Comparison of ENCODE assay signal across 8 cellular contexts in genomic region chr5:139104577-139105271, GRCh38.
DNase-seq lines count a peak whose midpoint lies in the region; ATAC-seq and TF ChIP-seq lines count a peak whose summit lies in the region.

No MANE protein-coding gene starts in this region.

- POLR2A ChIA-PET in A673 (lab: Charles Lee; ENCODE audit: low non-redundant PET) = no interaction called here

- ATAC-seq in psoas muscle (peak; percentile 90 to 91 (median 90)), HG03280 (IDR thresholded peaks at IDR 0.05; ENCODE audit: unreplicated experiment) (no peak), HG02840 (IDR thresholded peaks at IDR 0.05; ENCODE audit: low FRiP score, unreplicated experiment) (no peak)
- ATAC-seq in activated CD4-positive, CD25-positive, alpha-beta regulatory T cell treated with anti-CD3 and anti-CD28 coated beads, Interleukin-2, amount 50 U/mL, for 24 hours = no peak

- H3K4me1 ChIP-seq in psoas muscle (peaks cover 42% of the 10 kb centered on the region), A673 (ENCODE audit: insufficient read depth, low read length, poor library complexity, severe bottlenecking) (peaks cover 4% of the 10 kb centered on the region)

- peaks cover 67% of the 10 kb centered on the region for H3K4me1 Mint-ChIP-seq in glutamatergic neuron (ENCODE audit: low read depth, unreplicated experiment)

- no peak for TF ChIP-seq CTCF in WERI-Rb-1 (IDR thresholded peaks at IDR 0.05; ENCODE audit: low read depth, low read length)
- TF ChIP-seq CTCF in glutamatergic neuron (IDR thresholded peaks at IDR 0.05; ENCODE audit: partially characterized antibody, unreplicated experiment) = no peak
- TF ChIP-seq CTCF in psoas muscle (IDR thresholded peaks at IDR 0.05) = no peak
- no peak for TF ChIP-seq CTCF in A673 (conservative IDR thresholded peaks at IDR 0.05; ENCODE audit: low read depth, low read length)

- peak overlapping the region; percentile 83 for H3K4me3 Mint-ChIP-seq in glutamatergic neuron (ENCODE audit: unreplicated experiment)

- whole genome bisulfite sequencing in psoas muscle, 3 donors = 44 to 60% (median 44%) methylated on average over 10 of the region's 10 CpGs

- BruUV-seq in A673 (replicated peaks; lab: Mats Ljungman, UMichigan) = no TSS peak

- H3K36me3 Mint-ChIP-seq in glutamatergic neuron (ENCODE audit: unreplicated experiment) = no peaks in the 10 kb centered on the region

- CTCF ChIA-PET in A673 (lab: Charles Lee) = no interaction called here

- intact Hi-C loops in psoas muscle (cut with DNase I) (loop anchor here in 1 of 2 donors (5.0 kb wide), 1 partner anchor 38 kb away; no protein-coding TSS in a partner anchor), A673 (cut with micrococcal nuclease; ENCODE audit: unreplicated experiment) (no loop called here)

- H3K36me3 ChIP-seq in WERI-Rb-1 (peaks cover 4% of the 10 kb centered on the region; the same call in 1 of the 2 replicates), psoas muscle (ENCODE audit: insufficient read depth in 1 of 2, low read depth in 1 of 2) (no peaks in the 10 kb centered on the region), A673 (ENCODE audit: insufficient read depth, low read length, poor library complexity, severe bottlenecking) (no peaks in the 10 kb centered on the region)

- DNase-seq in DMS53 treated with DMSO at 0.1 percent for 48 hours (lab: John Stamatoyannopoulos, UW; ENCODE audit: unreplicated experiment) (peak; percentile 14), WERI-Rb-1 (peak; percentile 43), glutamatergic neuron (no peak), psoas muscle (peak; percentile 71 to 83), A673 (ENCODE audit: low spot score) (no peak)

- H3K27me3 ChIP-seq in WERI-Rb-1 (ENCODE audit: insufficient read depth, low read depth, severe bottlenecking) (no peaks in the 10 kb centered on the region), psoas muscle (ENCODE audit: insufficient read depth in 3 of 3, low read length in 2 of 3) (no peaks in the 10 kb centered on the region), A673 (replicated peaks; ENCODE audit: insufficient read depth, low read depth, low read length, poor library complexity) (no peaks in the 10 kb centered on the region)

- H3K27ac ChIP-seq in WERI-Rb-1 = peak overlapping the region; percentile 94
- H3K27ac ChIP-seq in psoas muscle = peak overlapping the region; percentile 73
- no peak overlapping the region for H3K27ac ChIP-seq in A673 (ENCODE audit: low read depth, low read length, poor library complexity, severe bottlenecking)

- peak overlapping the region; percentile 94 for H3K27ac Mint-ChIP-seq in glutamatergic neuron (ENCODE audit: unreplicated experiment)

- H3K4me3 ChIP-seq in WERI-Rb-1 (ENCODE audit: low read depth, low read length) (0 out of 2 replicates have a peak overlapping the region, but pooled peaks have one; percentile 9), psoas muscle (peak overlapping the region; percentile 48), A673 (ENCODE audit: low read depth, low read length, poor library complexity, severe bottlenecking) (no peak overlapping the region)

- H3K9me3 Mint-ChIP-seq in glutamatergic neuron (ENCODE audit: unreplicated experiment) = peaks cover 16% of the 10 kb centered on the region

- no peaks in the 10 kb centered on the region for H3K9me3 ChIP-seq in WERI-Rb-1 (ENCODE audit: severe bottlenecking)
- no peaks in the 10 kb centered on the region for H3K9me3 ChIP-seq in psoas muscle
- H3K9me3 ChIP-seq in A673 (ENCODE audit: low read depth, low read length, poor library complexity, severe bottlenecking) = no peaks in the 10 kb centered on the region

- H3K27me3 Mint-ChIP-seq in glutamatergic neuron (ENCODE audit: unreplicated experiment) = peaks cover 4% of the 10 kb centered on the region

Comparison
In these comparisons a context has a peak if more than half of its experiments do, and no peak if none do; other contexts are left out.
1. DNase-seq: peak in DMS53 treated with DMSO at 0.1 percent for 48 hours (single experiment), WERI-Rb-1 (single experiment) and psoas muscle (2 of 2); none in glutamatergic neuron (single experiment) and A673 (single experiment).
2. ATAC-seq: peak in psoas muscle (4 of 4); none in HG03280 (single experiment), activated CD4-positive, CD25-positive, alpha-beta regulatory T cell treated with anti-CD3 and anti-CD28 coated beads, Interleukin-2, amount 50 U/mL, for 24 hours (0 of 2) and HG02840 (single experiment).